Comparison of ENCODE assay signal across 27 cellular contexts in the genomic region with DNA sequence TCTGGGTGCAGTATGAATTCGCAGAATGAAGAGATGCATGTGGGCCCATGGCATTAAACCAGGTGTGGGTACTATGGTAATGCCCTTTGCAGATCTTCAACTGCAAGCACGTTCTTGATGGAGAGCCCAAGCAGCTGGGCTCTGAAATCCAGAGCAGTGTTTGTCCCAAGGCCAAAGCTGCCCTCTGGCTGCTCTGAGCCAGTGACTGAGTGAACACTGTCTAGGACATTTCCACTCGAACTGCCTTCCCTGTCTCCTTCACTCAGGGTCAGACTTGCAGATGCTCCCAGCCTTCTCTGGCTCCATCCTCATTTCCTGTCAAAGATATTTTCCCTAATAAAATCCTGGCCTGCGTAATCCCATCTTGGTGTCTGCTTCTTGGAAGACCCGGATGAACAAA.
"Had no signal": no experiment of that assay in that cellular context is flagged by ENCODE, and none has a peak within 500 bp of the region (broad histone marks: within the 10 kb centered on the region; RNA-seq: fewer than 3 reads in every experiment).

No MANE protein-coding gene starts in this region.

- H3K9me3 ChIP-seq: suprapubic skin, testis, thoracic aorta, thyroid gland, vagina had no signal

- ATAC-seq: stimulated activated effector memory CD8-positive, alpha-beta T cell treated with anti-CD3 and anti-CD28 coated beads, Interleukin-12 subunit alpha, Interleukin-12 subunit beta, amount 100 ng/mL, for 72 hours; stimulated activated memory B cell treated with anti-CD40 and anti-IgM and Interleukin-4, amounts not matched to agents 10 μg/mL and 1 μg/mL and 100 μg/mL, for 72 hours; stimulated activated naive B cell treated with anti-CD40 and anti-IgM and Interleukin-4, amounts not matched to agents 10 μg/mL and 1 μg/mL and 100 μg/mL, for 72 hours; stimulated activated naive CD8-positive, alpha-beta T cell treated with anti-CD3 and anti-CD28 coated beads, Interleukin-15, amount 100 ng/mL, for 72 hours; stimulated activated naive CD8-positive, alpha-beta T cell treated with anti-CD3 and anti-CD28 coated beads, Interleukin-15, Interleukin-2, amounts not matched to agents 100 U/mL and 50 U/mL, for 24 hours; upper lobe of right lung had no signal

- H3K4me3 ChIP-seq: stomach, suprapubic skin, testis, thoracic aorta, thyroid gland, tibial artery, tibial nerve, transverse colon, upper lobe of left lung, upper lobe of right lung, uterus, vagina had no signal

- H3K27me3 ChIP-seq: stomach, suprapubic skin, testis, thyroid gland, tibial artery, tibial nerve, transverse colon, upper lobe of left lung, upper lobe of right lung, uterus, vagina had no signal

- DNase-seq: stimulated activated CD4-positive, alpha-beta T cell treated with anti-CD3 and anti-CD28 coated beads, Interleukin-2, amount 100 ng/mL, for 48 hours; stimulated activated CD4-positive, alpha-beta T cell treated with anti-CD3 and anti-CD28 coated beads, Interleukin-4, amount 100 ng/mL, for 1 hour; stimulated activated CD4-positive, alpha-beta T cell treated with anti-CD3 and anti-CD28 coated beads, Interleukin-4, amount 100 ng/mL, for 24 hours; stimulated activated CD4-positive, alpha-beta T cell treated with anti-CD3 and anti-CD28 coated beads, Interleukin-4, amount 100 ng/mL, for 4 hours; stimulated activated CD8-positive, alpha-beta memory T cell treated with anti-CD3 and anti-CD28 coated beads, Interleukin-4, amount 100 ng/mL, for 48 hours; stimulated activated naive B cell treated with anti-CD40 and anti-IgM and Interleukin-4, amounts not matched to agents 10 μg/mL and 1 μg/mL and 100 μg/mL, for 72 hours; stimulated activated naive CD4-positive, alpha-beta T cell; stimulated activated naive CD4-positive, alpha-beta T cell treated with Interleukin-2 at 50 U/mL for 16 hours; stimulated activated naive CD8-positive, alpha-beta T cell treated with anti-CD3 and anti-CD28 coated beads, Interleukin-15, amount 100 ng/mL, for 72 hours; stimulated activated naive CD8-positive, alpha-beta T cell treated with anti-CD3 and anti-CD28 coated beads, Interleukin-15, Interleukin-2, amounts not matched to agents 100 U/mL and 50 U/mL, for 24 hours; stomach; substantia nigra; testis; thyroid gland; tibial artery; transverse colon; trophoblast cell; upper lobe of left lung; upper lobe of right lung; uterus had no signal

- H3K4me1 ChIP-seq: stomach, suprapubic skin, testis, thyroid gland, tibial artery, tibial nerve, transverse colon, upper lobe of left lung, upper lobe of right lung, uterus, vagina had no signal

- H3K27ac ChIP-seq: stomach, suprapubic skin, testis, thoracic aorta, thyroid gland, tibial artery, tibial nerve, transverse colon, upper lobe of left lung, upper lobe of right lung, uterus, vagina had no signal

- FAIRE-seq: urothelium cell line had no signal

- H3K36me3 ChIP-seq: stomach, suprapubic skin, thoracic aorta, thyroid gland, tibial artery, tibial nerve, transverse colon, upper lobe of left lung, upper lobe of right lung, uterus, vagina had no signal
